Comparison of ENCODE assay signal across 7 cellular contexts in genomic region chr14:85415015-85415712, GRCh38.
A peak's percentile ranks its signal among the peaks of the same experiment; 100 is the strongest.
DNase-seq lines count a peak whose midpoint lies in the region; ATAC-seq, FAIRE-seq and TF ChIP-seq lines count a peak whose summit lies in the region.

No MANE protein-coding gene starts in this region.

- no peak for TF ChIP-seq POLR2A in GM12892 (IDR thresholded peaks at IDR 0.05; ENCODE audit: low read depth, low read length)

- ATAC-seq in left ventricle myocardium superior (peak; percentile 97), HG02970 (IDR thresholded peaks at IDR 0.05; ENCODE audit: low FRiP score, unreplicated experiment) (no peak), GM19324 (IDR thresholded peaks at IDR 0.05; ENCODE audit: low FRiP score, unreplicated experiment) (no peak)

- FAIRE-seq in GM12892 (lab: Jason Lieb, UNC): no peak

- peak; percentile 49 for DNase-seq in HK-2 (ENCODE audit: unreplicated experiment)
- peak; percentile 5 for DNase-seq in SW480 (ENCODE audit: low spot score)
- DNase-seq in left ventricle myocardium superior: no peak
- peak; percentile 79 for DNase-seq in smooth muscle cell of the brain vasculature (ENCODE audit: low read depth, low spot score)
- no peak for DNase-seq in GM12892 (ENCODE audit: insufficient read length)

- intact Hi-C loops in left ventricle myocardium superior (cut with micrococcal nuclease): no loop called here

Comparison
In these comparisons a context has a peak if more than half of its experiments do, and no peak if none do; other contexts are left out.
1. DNase-seq: peak in HK-2 (single experiment), SW480 (single experiment) and smooth muscle cell of the brain vasculature (single experiment); none in left ventricle myocardium superior (single experiment) and GM12892 (single experiment).